ENCODE assay signal across 21 cellular contexts in the genomic region with DNA sequence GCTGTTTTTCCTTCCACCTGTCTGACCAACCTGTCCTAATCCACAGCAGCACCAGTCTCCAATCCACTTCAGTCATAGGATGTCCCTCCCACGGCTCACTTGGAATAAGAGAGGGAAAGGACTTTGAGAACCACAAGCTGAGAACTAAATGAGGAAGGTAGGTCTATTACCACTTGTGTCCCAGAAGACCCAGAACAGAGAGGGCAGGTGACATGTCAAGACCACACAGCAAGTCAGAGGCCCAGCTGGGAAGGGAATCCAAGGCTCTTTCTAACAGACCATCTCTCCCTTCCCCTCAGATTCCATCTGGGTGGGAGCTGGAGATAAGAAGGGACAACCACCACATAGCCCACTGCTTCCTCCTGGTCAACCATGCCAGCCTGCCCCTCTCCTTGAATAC. TPM values are rescaled to one million over a fixed set of nuclear protein-coding genes. Genes with fewer than 3 reads are reported as not detected.
DNase-seq lines count a peak whose midpoint lies in the region; ATAC-seq, FAIRE-seq and TF ChIP-seq lines count a peak whose summit lies in the region.
"Had no signal": no experiment of that assay in that cellular context is flagged by ENCODE, and none has a peak within 500 bp of the region (broad histone marks: within the 10 kb centered on the region; RNA-seq: fewer than 3 reads in every experiment).

No MANE protein-coding gene starts in this region.

- peak overlapping the region; percentile 57 for H3K27ac ChIP-seq in OCI-LY7 (ENCODE audit: low read depth, low read length, poor library complexity, severe bottlenecking)
- H3K27ac ChIP-seq: HL-60, left lung, pancreas, RWPE1 had no signal

- H3K9me3 ChIP-seq in OCI-LY7 (ENCODE audit: low read length): no peaks in the 10 kb centered on the region
- H3K9me3 ChIP-seq: left lung, pancreas, stomach had no signal

- POLR2A ChIA-PET in OCI-LY7 (lab: Charles Lee): interaction anchor here (1.1 to 6.0 kb wide), 5 partner anchors 10 to 110 kb away, joined by 3 to 83 read pairs (median 6); partner anchors contain the start of gene GM2A

- H3K4me3 Mint-ChIP-seq in activated naive CD4-positive, alpha-beta T cell treated with anti-CD3 and anti-CD28 coated beads, Interleukin-2, amount 10 ng/mL, durations not matched to agents 7 days and 5 days: no peak overlapping the region
- H3K4me3 Mint-ChIP-seq in effector memory CD8-positive, alpha-beta T cell: peak overlapping the region; percentile 66 to 84
- H3K4me3 Mint-ChIP-seq in stimulated activated naive B cell treated with anti-CD40 and anti-IgM and Interleukin-4, amounts not matched to agents 10 μg/mL and 1 μg/mL and 100 μg/mL, for 72 hours: peak overlapping the region; percentile 11 to 84
- H3K4me3 Mint-ChIP-seq: WTC11 had no signal

- peak overlapping the region; percentile 63 for H3K27ac Mint-ChIP-seq in activated naive CD4-positive, alpha-beta T cell treated with anti-CD3 and anti-CD28 coated beads, Interleukin-2, amount 10 ng/mL, durations not matched to agents 7 days and 5 days
- H3K27ac Mint-ChIP-seq in effector memory CD8-positive, alpha-beta T cell: peak overlapping the region; percentile 90 to 96
- H3K27ac Mint-ChIP-seq in stimulated activated naive B cell treated with anti-CD40 and anti-IgM and Interleukin-4, amounts not matched to agents 10 μg/mL and 1 μg/mL and 100 μg/mL, for 72 hours: peak overlapping the region; percentile 83
- H3K27ac Mint-ChIP-seq: WTC11 had no signal

- H3K9me2 ChIP-seq in OCI-LY7 (ENCODE audit: insufficient read depth, low read length): no peaks in the 10 kb centered on the region

- no peaks in the 10 kb centered on the region for H3K27me3 Mint-ChIP-seq in activated naive CD4-positive, alpha-beta T cell treated with anti-CD3 and anti-CD28 coated beads, Interleukin-2, amount 10 ng/mL, durations not matched to agents 7 days and 5 days
- no peaks in the 10 kb centered on the region for H3K27me3 Mint-ChIP-seq in effector memory CD8-positive, alpha-beta T cell
- H3K27me3 Mint-ChIP-seq in stimulated activated naive B cell treated with anti-CD40 and anti-IgM and Interleukin-4, amounts not matched to agents 10 μg/mL and 1 μg/mL and 100 μg/mL, for 72 hours: no peaks in the 10 kb centered on the region

- ATAC-seq in effector memory CD8-positive, alpha-beta T cell (replicated peaks): no peak
- no peak for ATAC-seq in stimulated activated naive B cell treated with anti-CD40 and anti-IgM and Interleukin-4, amounts not matched to agents 10 μg/mL and 1 μg/mL and 100 μg/mL, for 72 hours (replicated peaks)
- ATAC-seq in GM19452 (IDR thresholded peaks at IDR 0.05; ENCODE audit: unreplicated experiment) (no peak), HG03457 (IDR thresholded peaks at IDR 0.05; ENCODE audit: unreplicated experiment) (no peak)
- ATAC-seq: left lung, pancreas, WTC11 had no signal

- no peak overlapping the region for H3K4me3 ChIP-seq in OCI-LY7 (ENCODE audit: low read depth, low read length, poor library complexity, severe bottlenecking)
- H3K4me3 ChIP-seq: left lung, pancreas, stomach had no signal

- DNase-seq in activated naive CD4-positive, alpha-beta T cell treated with anti-CD3 and anti-CD28 coated beads, Interleukin-2, amount 10 ng/mL, durations not matched to agents 7 days and 5 days: no peak
- DNase-seq in activated naive CD4-positive, alpha-beta T cell (lab: John Stamatoyannopoulos, UW): no peak
- DNase-seq in OCI-LY7 (ENCODE audit: low spot score) (no peak), HTR-8/SVneo (ENCODE audit: insufficient read length, low spot score) (no peak)
- DNase-seq in effector memory CD8-positive, alpha-beta T cell: no peak
- DNase-seq in stimulated activated naive B cell treated with anti-CD40 and anti-IgM and Interleukin-4, amounts not matched to agents 10 μg/mL and 1 μg/mL and 100 μg/mL, for 72 hours: no peak
- DNase-seq: amygdala; Calu3; left lung; NCI-H1417 treated with DMSO at 0.1 percent for 48 hours; NK-92 treated with Interleukin-12 subunit alpha and Interleukin-12 subunit beta, amount 100 ng/mL, for 24 hours; pancreas; stomach had no signal

- H3K9me3 Mint-ChIP-seq in activated naive CD4-positive, alpha-beta T cell treated with anti-CD3 and anti-CD28 coated beads, Interleukin-2, amount 10 ng/mL, durations not matched to agents 7 days and 5 days: no peaks in the 10 kb centered on the region
- H3K9me3 Mint-ChIP-seq in effector memory CD8-positive, alpha-beta T cell: no peaks in the 10 kb centered on the region
- H3K9me3 Mint-ChIP-seq in stimulated activated naive B cell treated with anti-CD40 and anti-IgM and Interleukin-4, amounts not matched to agents 10 μg/mL and 1 μg/mL and 100 μg/mL, for 72 hours: no peaks in the 10 kb centered on the region
- H3K9me3 Mint-ChIP-seq: WTC11 had no signal

- H3K36me3 Mint-ChIP-seq in activated naive CD4-positive, alpha-beta T cell treated with anti-CD3 and anti-CD28 coated beads, Interleukin-2, amount 10 ng/mL, durations not matched to agents 7 days and 5 days: peaks cover 83% of the 10 kb centered on the region
- peaks cover 64% of the 10 kb centered on the region for H3K36me3 Mint-ChIP-seq in effector memory CD8-positive, alpha-beta T cell (ENCODE audit: insufficient read depth)
- H3K36me3 Mint-ChIP-seq in stimulated activated naive B cell treated with anti-CD40 and anti-IgM and Interleukin-4, amounts not matched to agents 10 μg/mL and 1 μg/mL and 100 μg/mL, for 72 hours: peaks cover 61 to 83% of the 10 kb centered on the region in 2 donors

- no peaks in the 10 kb centered on the region for H3K79me2 ChIP-seq in OCI-LY7 (ENCODE audit: insufficient read depth, low read depth, low read length)

- TF ChIP-seq CTCF in OCI-LY7 (conservative IDR thresholded peaks at IDR 0.05; ENCODE audit: low read length): no peak

- H2AFZ ChIP-seq in OCI-LY7 (ENCODE audit: low read length): no peak overlapping the region

- H3K36me3 ChIP-seq in OCI-LY7 (ENCODE audit: insufficient read depth, low read length): no peaks in the 10 kb centered on the region

- FAIRE-seq in HTR-8/SVneo (lab: Jason Lieb, UNC): no peak
- FAIRE-seq: endothelial cell of umbilical vein, G401.6, H1, pancreas had no signal

- BruUV-seq in OCI-LY7 (replicated peaks; lab: Mats Ljungman, UMichigan): no TSS peak

- intact Hi-C loops in OCI-LY7 (cut with micrococcal nuclease; ENCODE audit: unreplicated experiment): no loop called here

- H3K4me1 Mint-ChIP-seq in activated naive CD4-positive, alpha-beta T cell treated with anti-CD3 and anti-CD28 coated beads, Interleukin-2, amount 10 ng/mL, durations not matched to agents 7 days and 5 days: peaks cover 96% of the 10 kb centered on the region
- H3K4me1 Mint-ChIP-seq in effector memory CD8-positive, alpha-beta T cell (ENCODE audit: low read depth in 2 of 2): peaks cover 90% of the 10 kb centered on the region in 2 donors
- peaks cover 71 to 87% of the 10 kb centered on the region in 2 donors for H3K4me1 Mint-ChIP-seq in stimulated activated naive B cell treated with anti-CD40 and anti-IgM and Interleukin-4, amounts not matched to agents 10 μg/mL and 1 μg/mL and 100 μg/mL, for 72 hours

- no peaks in the 10 kb centered on the region for H4K20me1 ChIP-seq in OCI-LY7 (ENCODE audit: insufficient read depth, low read length)

- peaks cover 82% of the 10 kb centered on the region for H3K4me1 ChIP-seq in OCI-LY7 (ENCODE audit: insufficient read depth, low read length, poor library complexity, severe bottlenecking)
- H3K4me1 ChIP-seq: pancreas had no signal

- peak overlapping the region; percentile 80 for H3K4me2 ChIP-seq in OCI-LY7 (ENCODE audit: low read length)

- CTCF ChIA-PET in activated naive CD4-positive, alpha-beta T cell treated with anti-CD3 and anti-CD28 coated beads, Interleukin-2, amount 10 ng/mL, durations not matched to agents 7 days and 5 days (lab: Charles Lee): interaction anchor here (1.3 to 4.9 kb wide), 4 partner anchors 17 to 364 kb away, joined by 3 to 39 read pairs (median 8); no protein-coding TSS in a partner anchor
- CTCF ChIA-PET in OCI-LY7 (lab: Charles Lee; ENCODE audit: unreplicated experiment): interaction anchor here (2.4 kb wide), 2 partner anchors 14 to 17 kb away, joined by 10 to 14 read pairs; no protein-coding TSS in a partner anchor

RNA-seq across cellular contexts. Expression of gene ANXA6, which starts 14.6 kb away (rescaled TPM):
- total RNA-seq in OCI-LY7 (2014; rRNA removed; shearing (Covaris generic)): 26.1 and 35.6 TPM in 2 replicates
- total RNA-seq in OCI-LY7 (2022): 52.9 and 74.1 TPM in 2 replicates
